In genomic region chr2:36352024-36352398, GRCh38 we compare ENCODE assay signal across 8 cellular contexts. TPM values are rescaled to one million over a fixed set of nuclear protein-coding genes. Genes with fewer than 3 reads are reported as not detected.
DNase-seq lines count a peak whose midpoint lies in the region; ATAC-seq and TF ChIP-seq lines count a peak whose summit lies in the region.

No MANE protein-coding gene starts in this region.

- WGBS in suprapubic skin: 7% methylated on average over 7 of the region's 7 CpGs

- no peak overlapping the region for H3K27ac ChIP-seq in suprapubic skin

- H3K27me3 ChIP-seq in suprapubic skin: no peaks in the 10 kb centered on the region

- no peaks in the 10 kb centered on the region for H3K36me3 ChIP-seq in suprapubic skin

- H3K4me3 ChIP-seq in fibroblast of the aortic adventitia (ENCODE audit: low read depth, low read length) (no peak overlapping the region), suprapubic skin (no peak overlapping the region)

- peak; percentile 81 for TF ChIP-seq RAD21 in Ishikawa (IDR thresholded peaks at IDR 0.05; ENCODE audit: low read depth)

- peaks cover 25% of the 10 kb centered on the region for H3K4me1 ChIP-seq in suprapubic skin

- no peak for TF ChIP-seq EP300 in Ishikawa (IDR thresholded peaks at IDR 0.05; ENCODE audit: borderline replicate concordance)
- TF ChIP-seq EP300 in suprapubic skin (IDR thresholded peaks at IDR 0.05): no peak

- no peak for ATAC-seq in GM21529 (IDR thresholded peaks at IDR 0.05; ENCODE audit: unreplicated experiment)

- no peaks in the 10 kb centered on the region for H3K9me3 ChIP-seq in suprapubic skin

- TF ChIP-seq CTCF in fibroblast of the aortic adventitia (IDR thresholded peaks at IDR 0.05; ENCODE audit: insufficient read depth, low read length): peak; percentile 66
- TF ChIP-seq CTCF in suprapubic skin (IDR thresholded peaks at IDR 0.05): peak; percentile 27 to 60

- DNase-seq in DMS53 treated with DMSO at 0.1 percent for 48 hours (lab: John Stamatoyannopoulos, UW; ENCODE audit: unreplicated experiment) (peak; percentile 35), SK-N-DZ (ENCODE audit: low spot score) (peak; percentile 18), fibroblast of the aortic adventitia (ENCODE audit: low read depth) (peak; percentile 75), suprapubic skin (ENCODE audit: low spot score in 2 of 2) (no peak)
- DNase-seq in stimulated activated naive CD4-positive, alpha-beta T cell treated with Interleukin-2 at 50 U/mL for 16 hours (lab: John Stamatoyannopoulos, UW): no peak
- DNase-seq in activated CD4-positive, alpha-beta T cell treated with anti-CD3 and anti-CD28 coated beads, Interleukin-2, amount 50 U/mL, for 48 hours: no peak

- no peak for TF ChIP-seq POLR2A in suprapubic skin (IDR thresholded peaks at IDR 0.05)

TF ChIP-seq in Ishikawa, 13 proteins besides CTCF, POLR2A, EP300 and RAD21:
- no peak for TF ChIP-seq TCF12 (IDR thresholded peaks at IDR 0.05; ENCODE audit: low read depth)
- no peak for TF ChIP-seq ZBTB7A (IDR thresholded peaks at IDR 0.05; ENCODE audit: low read depth)
- no peak for TF ChIP-seq CREB1 (IDR thresholded peaks at IDR 0.05; ENCODE audit: low read depth)
- no peak for TF ChIP-seq TAF1 (IDR thresholded peaks at IDR 0.05; ENCODE audit: low read depth)
- no peak for TF ChIP-seq CEBPB (IDR thresholded peaks at IDR 0.05)
- no peak for TF ChIP-seq NFIC (IDR thresholded peaks at IDR 0.05)
- no peak for TF ChIP-seq EGR1 (IDR thresholded peaks at IDR 0.05)
- no peak for TF ChIP-seq FOXM1 (IDR thresholded peaks at IDR 0.05; ENCODE audit: borderline replicate concordance, low read depth)
- TF ChIP-seq YY1 (IDR thresholded peaks at IDR 0.05; ENCODE audit: low read depth): no peak
- no peak for TF ChIP-seq MAX (IDR thresholded peaks at IDR 0.05)
- TF ChIP-seq, protein P1, sequence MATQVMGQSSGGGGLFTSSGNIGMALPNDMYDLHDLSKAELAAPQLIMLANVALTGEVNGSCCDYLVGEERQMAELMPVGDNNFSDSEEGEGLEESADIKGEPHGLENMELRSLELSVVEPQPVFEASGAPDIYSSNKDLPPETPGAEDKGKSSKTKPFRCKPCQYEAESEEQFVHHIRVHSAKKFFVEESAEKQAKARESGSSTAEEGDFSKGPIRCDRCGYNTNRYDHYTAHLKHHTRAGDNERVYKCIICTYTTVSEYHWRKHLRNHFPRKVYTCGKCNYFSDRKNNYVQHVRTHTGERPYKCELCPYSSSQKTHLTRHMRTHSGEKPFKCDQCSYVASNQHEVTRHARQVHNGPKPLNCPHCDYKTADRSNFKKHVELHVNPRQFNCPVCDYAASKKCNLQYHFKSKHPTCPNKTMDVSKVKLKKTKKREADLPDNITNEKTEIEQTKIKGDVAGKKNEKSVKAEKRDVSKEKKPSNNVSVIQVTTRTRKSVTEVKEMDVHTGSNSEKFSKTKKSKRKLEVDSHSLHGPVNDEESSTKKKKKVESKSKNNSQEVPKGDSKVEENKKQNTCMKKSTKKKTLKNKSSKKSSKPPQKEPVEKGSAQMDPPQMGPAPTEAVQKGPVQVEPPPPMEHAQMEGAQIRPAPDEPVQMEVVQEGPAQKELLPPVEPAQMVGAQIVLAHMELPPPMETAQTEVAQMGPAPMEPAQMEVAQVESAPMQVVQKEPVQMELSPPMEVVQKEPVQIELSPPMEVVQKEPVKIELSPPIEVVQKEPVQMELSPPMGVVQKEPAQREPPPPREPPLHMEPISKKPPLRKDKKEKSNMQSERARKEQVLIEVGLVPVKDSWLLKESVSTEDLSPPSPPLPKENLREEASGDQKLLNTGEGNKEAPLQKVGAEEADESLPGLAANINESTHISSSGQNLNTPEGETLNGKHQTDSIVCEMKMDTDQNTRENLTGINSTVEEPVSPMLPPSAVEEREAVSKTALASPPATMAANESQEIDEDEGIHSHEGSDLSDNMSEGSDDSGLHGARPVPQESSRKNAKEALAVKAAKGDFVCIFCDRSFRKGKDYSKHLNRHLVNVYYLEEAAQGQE (IDR thresholded peaks at IDR 0.05; ENCODE audit: low read depth): no peak
- TF ChIP-seq TEAD4 (IDR thresholded peaks at IDR 0.05): no peak
- TF ChIP-seq USF1 (IDR thresholded peaks at IDR 0.05): no peak

RNA-seq across cellular contexts. Expression of gene CRIM1, which starts 3.6 kb away (rescaled TPM):
- 0.22 and 0.31 TPM in 2 replicates for polyA plus RNA-seq in SK-N-DZ (2014; cell fraction: cytosol; rRNA removed)
- polyA plus RNA-seq in SK-N-DZ (2014; cell fraction: nucleus; rRNA removed): 0.15 and 0.47 TPM in 2 replicates
- total RNA-seq in fibroblast of the aortic adventitia (ENCODE audit: low replicate concordance) (100 and 108 TPM in 2 replicates), suprapubic skin (100 to 1,000 TPM in 2 of 4 donors, 10 to 100 TPM in 2; 72.6 to 162 (median 112) TPM)

Comparison
In these comparisons a context has a peak if more than half of its experiments do, and no peak if none do; other contexts are left out.
1. DNase-seq: peak in DMS53 treated with DMSO at 0.1 percent for 48 hours (single experiment), SK-N-DZ (single experiment) and fibroblast of the aortic adventitia (single experiment); none in suprapubic skin (0 of 2), stimulated activated naive CD4-positive, alpha-beta T cell treated with Interleukin-2 at 50 U/mL for 16 hours (single experiment) and activated CD4-positive, alpha-beta T cell treated with anti-CD3 and anti-CD28 coated beads, Interleukin-2, amount 50 U/mL, for 48 hours (0 of 2).